Comparison of ENCODE assay signal across 11 cellular contexts in genomic region chr1:107135466-107135865, GRCh38. TPM values are rescaled to one million over a fixed set of nuclear protein-coding genes. Genes with fewer than 3 reads are reported as not detected.
DNase-seq lines count a peak whose midpoint lies in the region; ATAC-seq and TF ChIP-seq lines count a peak whose summit lies in the region.
"Had no signal": no experiment of that assay in that cellular context is flagged by ENCODE, and none has a peak within 500 bp of the region (broad histone marks: within the 10 kb centered on the region; RNA-seq: fewer than 3 reads in every experiment).

No MANE protein-coding gene starts in this region.

- H3K27me3 ChIP-seq in adipocyte (replicated peaks; ENCODE audit: control insufficient read depth, insufficient read depth, low read length), result no peaks in the 10 kb centered on the region

- POLR2A ChIA-PET in GM10248 (lab: Yijun Ruan, JAX), result no interaction called here

- CTCF ChIA-PET in GM10248 (lab: Yijun Ruan, JAX), result interaction anchor here (1.0 to 2.9 kb wide), 4 partner anchors 9 to 80 kb away, joined by 3 to 9 read pairs (median 6); no protein-coding TSS in a partner anchor

- H3K9ac ChIP-seq in adipocyte (ENCODE audit: low read length), result no peak overlapping the region

- DNase-seq in GM10248 (ENCODE audit: extremely low spot score) (peak; percentile 22), KBM-7 (peak; percentile 20), adipocyte (ENCODE audit: low read depth) (peak; percentile 81), left lobe of liver (ENCODE audit: low spot score) (no peak), NCI-H526 treated with DMSO at 0.1 percent for 48 hours (lab: John Stamatoyannopoulos, UW) (no peak)
- DNase-seq in activated naive CD4-positive, alpha-beta T cell treated with anti-CD3 and anti-CD28 coated beads, Interleukin-2, amount 50 U/mL, for 16 hours, result no peak
- DNase-seq: effector memory CD8-positive, alpha-beta T cell; NCI-H510A had no signal

- no peak overlapping the region for H3K4me3 ChIP-seq in adipocyte (ENCODE audit: low read length)

- TF ChIP-seq CTCF in GM10248 (IDR thresholded peaks at IDR 0.05; ENCODE audit: control extremely low read depth, extremely low read depth, low read depth, missing control alignments), result no peak

- ATAC-seq in left lobe of liver, result peak; percentile 50
- no peak for ATAC-seq in GM18511 (IDR thresholded peaks at IDR 0.05; ENCODE audit: unreplicated experiment)
- ATAC-seq in HG02970 (IDR thresholded peaks at IDR 0.05; ENCODE audit: low FRiP score, unreplicated experiment), result no peak
- ATAC-seq: effector memory CD8-positive, alpha-beta T cell; natural killer cell treated with Interleukin-12 subunit alpha and Interleukin-12 subunit beta and Interleukin-15 and Interleukin-18, amount 100 ng/mL, for 72 hours had no signal

- H3K36me3 ChIP-seq in adipocyte (ENCODE audit: control insufficient read depth, insufficient read depth, low read length, severe bottlenecking), result no peaks in the 10 kb centered on the region

- peaks cover 5% of the 10 kb centered on the region for H3K4me1 ChIP-seq in adipocyte (ENCODE audit: control insufficient read depth, insufficient read depth, low read length)

- H3K9me3 ChIP-seq in adipocyte (ENCODE audit: control insufficient read depth, low read length), result no peaks in the 10 kb centered on the region

- in situ Hi-C loops in KBM-7 (cut with MboI; ENCODE audit: low pct_unique_long_range_greater_than_20kb, low sequenced_read_pairs), result no loop called here

RNA-seq across cellular contexts. Expression of gene NTNG1, which starts 5.4 kb away (rescaled TPM):
- not detected for total RNA-seq in left lobe of liver
- total RNA-seq: natural killer cell treated with Interleukin-12 subunit alpha and Interleukin-12 subunit beta and Interleukin-15 and Interleukin-18, amount 100 ng/mL, for 72 hours had no signal

Comparison
In these comparisons a context has a peak if more than half of its experiments do, and no peak if none do; other contexts are left out.
1. DNase-seq: peak in GM10248 (single experiment), KBM-7 (single experiment) and adipocyte (single experiment); none in left lobe of liver (single experiment), activated naive CD4-positive, alpha-beta T cell treated with anti-CD3 and anti-CD28 coated beads, Interleukin-2, amount 50 U/mL, for 16 hours (single experiment) and NCI-H526 treated with DMSO at 0.1 percent for 48 hours (single experiment).